ENCODE assay signal across 1 cellular context in the genomic region with DNA sequence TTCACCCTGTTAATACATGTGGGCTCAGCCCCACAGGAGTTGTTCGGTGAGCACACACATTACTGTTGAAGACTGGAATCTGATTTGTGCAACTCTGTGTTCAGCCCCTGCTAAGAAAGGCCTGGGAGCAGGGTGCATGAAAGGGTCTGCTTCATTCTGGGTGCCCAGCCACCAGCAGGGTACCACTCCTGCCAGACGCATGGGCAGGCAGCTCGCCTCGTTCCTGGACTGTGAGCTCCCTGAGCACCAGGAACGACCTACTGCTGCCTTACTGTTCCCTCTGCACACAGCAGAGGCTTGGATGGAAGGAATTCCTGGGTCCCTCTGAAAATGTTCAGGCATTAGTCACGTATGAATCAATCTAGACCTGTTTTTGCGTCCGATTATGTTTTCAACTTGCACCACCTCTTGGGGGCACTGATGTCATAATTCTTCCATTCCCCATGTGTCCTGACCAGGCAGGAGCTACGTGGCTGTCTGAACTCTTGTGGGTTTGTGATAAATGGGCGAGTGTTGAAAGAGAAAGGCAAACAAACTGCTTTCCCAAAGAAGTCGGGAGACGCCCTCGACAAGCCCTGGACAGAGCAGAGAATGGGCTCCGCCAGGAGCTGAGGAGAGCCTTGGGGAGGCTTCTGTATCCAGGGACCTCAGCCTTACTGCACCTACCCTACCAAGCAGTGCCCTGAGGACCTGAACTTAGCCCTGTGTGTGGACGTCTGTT.
A peak's percentile ranks its signal among the peaks of the same experiment; 100 is the strongest.
TF ChIP-seq lines count a peak whose summit lies in the region.

No MANE protein-coding gene starts in this region.

TF ChIP-seq in K562, 482 proteins besides CTCF, POLR2A, EP300 and RAD21 (continued from another document and continues in another):
- TF ChIP-seq ZNF274 (IDR thresholded peaks at IDR 0.05; ENCODE audit: borderline replicate concordance, low read depth, low read length) (no peak), ZKSCAN1 (IDR thresholded peaks at IDR 0.05; ENCODE audit: low read depth, low read length) (no peak; the same call in 1 of the 2 replicates), CBFA2T3 (IDR thresholded peaks at IDR 0.05) (peak; percentile 49), JUNB (CRISPR knock-in tag; conservative IDR thresholded peaks at IDR 0.05) (0 out of 2 replicates have a peak, but pooled peaks have one; percentile 28), CAMTA2 (CRISPR knock-in tag; conservative IDR thresholded peaks at IDR 0.05) (no peak), KDM2B (CRISPR knock-in tag; IDR thresholded peaks at IDR 0.05) (no peak), TOE1 (IDR thresholded peaks at IDR 0.05; ENCODE audit: borderline replicate concordance) (no peak; the same call in 1 of the 2 replicates), TOE1 (CRISPR knock-in tag; IDR thresholded peaks at IDR 0.05; ENCODE audit: borderline replicate concordance, low read depth) (no peak), ETV1 (tag; conservative IDR thresholded peaks at IDR 0.05; ENCODE audit: low read depth) (no peak), STAT5A (IDR thresholded peaks at IDR 0.05; ENCODE audit: borderline replicate concordance, low read length) (peak; percentile 38; the same call in 1 of the 2 replicates), E2F8 (IDR thresholded peaks at IDR 0.05; ENCODE audit: low read depth, partially characterized antibody) (no peak), XRCC3 (IDR thresholded peaks at IDR 0.05) (no peak), RNF2 (IDR thresholded peaks at IDR 0.05) (peak; percentile 58; the same call in 1 of the 2 replicates), CBX2 (IDR thresholded peaks at IDR 0.05; ENCODE audit: insufficient read depth, low read length, poor library complexity, severe bottlenecking) (no peak), KAT2B (IDR thresholded peaks at IDR 0.05; ENCODE audit: low read depth, low read length) (no peak), PTBP1 (IDR thresholded peaks at IDR 0.05; ENCODE audit: low read depth, low read length) (no peak), TSC22D4 (tag; IDR thresholded peaks at IDR 0.05) (no peak), POLR3A (IDR thresholded peaks at IDR 0.05; ENCODE audit: borderline replicate concordance, extremely low read depth, insufficient read depth, insufficient read length) (no peak), MIER1 (IDR thresholded peaks at IDR 0.05; ENCODE audit: low read depth) (no peak), NELFE (IDR thresholded peaks at IDR 0.05; ENCODE audit: insufficient read depth, insufficient read length) (no peak), ZNF23 (CRISPR knock-in tag; IDR thresholded peaks at IDR 0.05) (no peak), TARDBP (IDR thresholded peaks at IDR 0.05) (0 out of 2 replicates have a peak, but pooled peaks have one; percentile 16), SMC3 (conservative IDR thresholded peaks at IDR 0.05; ENCODE audit: insufficient read depth, low read depth, low read length) (no peak; the same call in 1 of the 2 replicates), MTA1 (IDR thresholded peaks at IDR 0.05; ENCODE audit: borderline replicate concordance) (peak; percentile 73; the same call in 1 of the 2 replicates), ZNF766 (CRISPR knock-in tag; conservative IDR thresholded peaks at IDR 0.05) (no peak), ZSCAN32 (CRISPR knock-in tag; IDR thresholded peaks at IDR 0.05) (0 out of 2 replicates have a peak, but pooled peaks have one; percentile 30), CREB1 (IDR thresholded peaks at IDR 0.05) (peak; percentile 71), CREB1 (CRISPR knock-in tag; IDR thresholded peaks at IDR 0.05) (peak; percentile 70), ESRRB (CRISPR knock-in tag; IDR thresholded peaks at IDR 0.05; ENCODE audit: borderline replicate concordance) (no peak), RB1 (IDR thresholded peaks at IDR 0.05; ENCODE audit: low read depth) (peak; percentile 64; the same call in 1 of the 2 replicates), MECOM (CRISPR knock-in tag; IDR thresholded peaks at IDR 0.05) (no peak), ZNF124 (CRISPR knock-in tag; IDR thresholded peaks at IDR 0.05) (no peak), NCOA6 (IDR thresholded peaks at IDR 0.05) (no peak)
- TF ChIP-seq, protein P1, sequence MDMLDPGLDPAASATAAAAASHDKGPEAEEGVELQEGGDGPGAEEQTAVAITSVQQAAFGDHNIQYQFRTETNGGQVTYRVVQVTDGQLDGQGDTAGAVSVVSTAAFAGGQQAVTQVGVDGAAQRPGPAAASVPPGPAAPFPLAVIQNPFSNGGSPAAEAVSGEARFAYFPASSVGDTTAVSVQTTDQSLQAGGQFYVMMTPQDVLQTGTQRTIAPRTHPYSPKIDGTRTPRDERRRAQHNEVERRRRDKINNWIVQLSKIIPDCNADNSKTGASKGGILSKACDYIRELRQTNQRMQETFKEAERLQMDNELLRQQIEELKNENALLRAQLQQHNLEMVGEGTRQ (CRISPR knock-in tag; IDR thresholded peaks at IDR 0.05): no peak
- TF ChIP-seq, protein P2, sequence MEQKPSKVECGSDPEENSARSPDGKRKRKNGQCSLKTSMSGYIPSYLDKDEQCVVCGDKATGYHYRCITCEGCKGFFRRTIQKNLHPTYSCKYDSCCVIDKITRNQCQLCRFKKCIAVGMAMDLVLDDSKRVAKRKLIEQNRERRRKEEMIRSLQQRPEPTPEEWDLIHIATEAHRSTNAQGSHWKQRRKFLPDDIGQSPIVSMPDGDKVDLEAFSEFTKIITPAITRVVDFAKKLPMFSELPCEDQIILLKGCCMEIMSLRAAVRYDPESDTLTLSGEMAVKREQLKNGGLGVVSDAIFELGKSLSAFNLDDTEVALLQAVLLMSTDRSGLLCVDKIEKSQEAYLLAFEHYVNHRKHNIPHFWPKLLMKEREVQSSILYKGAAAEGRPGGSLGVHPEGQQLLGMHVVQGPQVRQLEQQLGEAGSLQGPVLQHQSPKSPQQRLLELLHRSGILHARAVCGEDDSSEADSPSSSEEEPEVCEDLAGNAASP (IDR thresholded peaks at IDR 0.05): no peak
- TF ChIP-seq, protein P3, sequence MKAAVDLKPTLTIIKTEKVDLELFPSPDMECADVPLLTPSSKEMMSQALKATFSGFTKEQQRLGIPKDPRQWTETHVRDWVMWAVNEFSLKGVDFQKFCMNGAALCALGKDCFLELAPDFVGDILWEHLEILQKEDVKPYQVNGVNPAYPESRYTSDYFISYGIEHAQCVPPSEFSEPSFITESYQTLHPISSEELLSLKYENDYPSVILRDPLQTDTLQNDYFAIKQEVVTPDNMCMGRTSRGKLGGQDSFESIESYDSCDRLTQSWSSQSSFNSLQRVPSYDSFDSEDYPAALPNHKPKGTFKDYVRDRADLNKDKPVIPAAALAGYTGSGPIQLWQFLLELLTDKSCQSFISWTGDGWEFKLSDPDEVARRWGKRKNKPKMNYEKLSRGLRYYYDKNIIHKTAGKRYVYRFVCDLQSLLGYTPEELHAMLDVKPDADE (conservative IDR thresholded peaks at IDR 0.05; ENCODE audit: control insufficient read depth, low read depth, low read length): no peak
- TF ChIP-seq, protein P4, sequence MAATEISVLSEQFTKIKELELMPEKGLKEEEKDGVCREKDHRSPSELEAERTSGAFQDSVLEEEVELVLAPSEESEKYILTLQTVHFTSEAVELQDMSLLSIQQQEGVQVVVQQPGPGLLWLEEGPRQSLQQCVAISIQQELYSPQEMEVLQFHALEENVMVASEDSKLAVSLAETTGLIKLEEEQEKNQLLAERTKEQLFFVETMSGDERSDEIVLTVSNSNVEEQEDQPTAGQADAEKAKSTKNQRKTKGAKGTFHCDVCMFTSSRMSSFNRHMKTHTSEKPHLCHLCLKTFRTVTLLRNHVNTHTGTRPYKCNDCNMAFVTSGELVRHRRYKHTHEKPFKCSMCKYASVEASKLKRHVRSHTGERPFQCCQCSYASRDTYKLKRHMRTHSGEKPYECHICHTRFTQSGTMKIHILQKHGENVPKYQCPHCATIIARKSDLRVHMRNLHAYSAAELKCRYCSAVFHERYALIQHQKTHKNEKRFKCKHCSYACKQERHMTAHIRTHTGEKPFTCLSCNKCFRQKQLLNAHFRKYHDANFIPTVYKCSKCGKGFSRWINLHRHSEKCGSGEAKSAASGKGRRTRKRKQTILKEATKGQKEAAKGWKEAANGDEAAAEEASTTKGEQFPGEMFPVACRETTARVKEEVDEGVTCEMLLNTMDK (IDR thresholded peaks at IDR 0.05; ENCODE audit: borderline replicate concordance, insufficient read depth, low read depth, low read length, poor library complexity, severe bottlenecking): no peak
- TF ChIP-seq, protein P5, sequence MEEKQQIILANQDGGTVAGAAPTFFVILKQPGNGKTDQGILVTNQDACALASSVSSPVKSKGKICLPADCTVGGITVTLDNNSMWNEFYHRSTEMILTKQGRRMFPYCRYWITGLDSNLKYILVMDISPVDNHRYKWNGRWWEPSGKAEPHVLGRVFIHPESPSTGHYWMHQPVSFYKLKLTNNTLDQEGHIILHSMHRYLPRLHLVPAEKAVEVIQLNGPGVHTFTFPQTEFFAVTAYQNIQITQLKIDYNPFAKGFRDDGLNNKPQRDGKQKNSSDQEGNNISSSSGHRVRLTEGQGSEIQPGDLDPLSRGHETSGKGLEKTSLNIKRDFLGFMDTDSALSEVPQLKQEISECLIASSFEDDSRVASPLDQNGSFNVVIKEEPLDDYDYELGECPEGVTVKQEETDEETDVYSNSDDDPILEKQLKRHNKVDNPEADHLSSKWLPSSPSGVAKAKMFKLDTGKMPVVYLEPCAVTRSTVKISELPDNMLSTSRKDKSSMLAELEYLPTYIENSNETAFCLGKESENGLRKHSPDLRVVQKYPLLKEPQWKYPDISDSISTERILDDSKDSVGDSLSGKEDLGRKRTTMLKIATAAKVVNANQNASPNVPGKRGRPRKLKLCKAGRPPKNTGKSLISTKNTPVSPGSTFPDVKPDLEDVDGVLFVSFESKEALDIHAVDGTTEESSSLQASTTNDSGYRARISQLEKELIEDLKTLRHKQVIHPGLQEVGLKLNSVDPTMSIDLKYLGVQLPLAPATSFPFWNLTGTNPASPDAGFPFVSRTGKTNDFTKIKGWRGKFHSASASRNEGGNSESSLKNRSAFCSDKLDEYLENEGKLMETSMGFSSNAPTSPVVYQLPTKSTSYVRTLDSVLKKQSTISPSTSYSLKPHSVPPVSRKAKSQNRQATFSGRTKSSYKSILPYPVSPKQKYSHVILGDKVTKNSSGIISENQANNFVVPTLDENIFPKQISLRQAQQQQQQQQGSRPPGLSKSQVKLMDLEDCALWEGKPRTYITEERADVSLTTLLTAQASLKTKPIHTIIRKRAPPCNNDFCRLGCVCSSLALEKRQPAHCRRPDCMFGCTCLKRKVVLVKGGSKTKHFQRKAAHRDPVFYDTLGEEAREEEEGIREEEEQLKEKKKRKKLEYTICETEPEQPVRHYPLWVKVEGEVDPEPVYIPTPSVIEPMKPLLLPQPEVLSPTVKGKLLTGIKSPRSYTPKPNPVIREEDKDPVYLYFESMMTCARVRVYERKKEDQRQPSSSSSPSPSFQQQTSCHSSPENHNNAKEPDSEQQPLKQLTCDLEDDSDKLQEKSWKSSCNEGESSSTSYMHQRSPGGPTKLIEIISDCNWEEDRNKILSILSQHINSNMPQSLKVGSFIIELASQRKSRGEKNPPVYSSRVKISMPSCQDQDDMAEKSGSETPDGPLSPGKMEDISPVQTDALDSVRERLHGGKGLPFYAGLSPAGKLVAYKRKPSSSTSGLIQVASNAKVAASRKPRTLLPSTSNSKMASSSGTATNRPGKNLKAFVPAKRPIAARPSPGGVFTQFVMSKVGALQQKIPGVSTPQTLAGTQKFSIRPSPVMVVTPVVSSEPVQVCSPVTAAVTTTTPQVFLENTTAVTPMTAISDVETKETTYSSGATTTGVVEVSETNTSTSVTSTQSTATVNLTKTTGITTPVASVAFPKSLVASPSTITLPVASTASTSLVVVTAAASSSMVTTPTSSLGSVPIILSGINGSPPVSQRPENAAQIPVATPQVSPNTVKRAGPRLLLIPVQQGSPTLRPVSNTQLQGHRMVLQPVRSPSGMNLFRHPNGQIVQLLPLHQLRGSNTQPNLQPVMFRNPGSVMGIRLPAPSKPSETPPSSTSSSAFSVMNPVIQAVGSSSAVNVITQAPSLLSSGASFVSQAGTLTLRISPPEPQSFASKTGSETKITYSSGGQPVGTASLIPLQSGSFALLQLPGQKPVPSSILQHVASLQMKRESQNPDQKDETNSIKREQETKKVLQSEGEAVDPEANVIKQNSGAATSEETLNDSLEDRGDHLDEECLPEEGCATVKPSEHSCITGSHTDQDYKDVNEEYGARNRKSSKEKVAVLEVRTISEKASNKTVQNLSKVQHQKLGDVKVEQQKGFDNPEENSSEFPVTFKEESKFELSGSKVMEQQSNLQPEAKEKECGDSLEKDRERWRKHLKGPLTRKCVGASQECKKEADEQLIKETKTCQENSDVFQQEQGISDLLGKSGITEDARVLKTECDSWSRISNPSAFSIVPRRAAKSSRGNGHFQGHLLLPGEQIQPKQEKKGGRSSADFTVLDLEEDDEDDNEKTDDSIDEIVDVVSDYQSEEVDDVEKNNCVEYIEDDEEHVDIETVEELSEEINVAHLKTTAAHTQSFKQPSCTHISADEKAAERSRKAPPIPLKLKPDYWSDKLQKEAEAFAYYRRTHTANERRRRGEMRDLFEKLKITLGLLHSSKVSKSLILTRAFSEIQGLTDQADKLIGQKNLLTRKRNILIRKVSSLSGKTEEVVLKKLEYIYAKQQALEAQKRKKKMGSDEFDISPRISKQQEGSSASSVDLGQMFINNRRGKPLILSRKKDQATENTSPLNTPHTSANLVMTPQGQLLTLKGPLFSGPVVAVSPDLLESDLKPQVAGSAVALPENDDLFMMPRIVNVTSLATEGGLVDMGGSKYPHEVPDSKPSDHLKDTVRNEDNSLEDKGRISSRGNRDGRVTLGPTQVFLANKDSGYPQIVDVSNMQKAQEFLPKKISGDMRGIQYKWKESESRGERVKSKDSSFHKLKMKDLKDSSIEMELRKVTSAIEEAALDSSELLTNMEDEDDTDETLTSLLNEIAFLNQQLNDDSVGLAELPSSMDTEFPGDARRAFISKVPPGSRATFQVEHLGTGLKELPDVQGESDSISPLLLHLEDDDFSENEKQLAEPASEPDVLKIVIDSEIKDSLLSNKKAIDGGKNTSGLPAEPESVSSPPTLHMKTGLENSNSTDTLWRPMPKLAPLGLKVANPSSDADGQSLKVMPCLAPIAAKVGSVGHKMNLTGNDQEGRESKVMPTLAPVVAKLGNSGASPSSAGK (IDR thresholded peaks at IDR 0.05): peak; percentile 31; the same call in 1 of the 2 replicates
